ENCODE assay signal across 8 cellular contexts in genomic region chr20:31666258-31667042, GRCh38. TPM values are rescaled to one million over a fixed set of nuclear protein-coding genes. Genes with fewer than 3 reads are reported as not detected.
DNase-seq lines count a peak whose midpoint lies in the region; ATAC-seq and FAIRE-seq lines count a peak whose summit lies in the region.

No MANE protein-coding gene starts in this region.

- no peaks in the 10 kb centered on the region for H3K9me3 ChIP-seq in right cardiac atrium (ENCODE audit: control insufficient read depth, low read length)
- H3K9me3 ChIP-seq in small intestine (ENCODE audit: control insufficient read depth, low read depth) = no peaks in the 10 kb centered on the region
- H3K9me3 ChIP-seq in MG63 = no peaks in the 10 kb centered on the region

- no peaks in the 10 kb centered on the region for H3K27me3 ChIP-seq in H7 (ENCODE audit: control insufficient read depth, insufficient read depth, low read length)
- no peaks in the 10 kb centered on the region for H3K27me3 ChIP-seq in right cardiac atrium (ENCODE audit: control insufficient read depth, insufficient read depth)
- H3K27me3 ChIP-seq in small intestine (ENCODE audit: control insufficient read depth in 2 of 2, insufficient read depth in 2 of 2, low read length in 2 of 2) = no peaks in the 10 kb centered on the region
- H3K27me3 ChIP-seq in MG63 = no peaks in the 10 kb centered on the region

- H3K36me3 ChIP-seq in H7 (replicated peaks; ENCODE audit: control insufficient read depth, insufficient read depth, low read length) (peaks cover 4% of the 10 kb centered on the region), small intestine (ENCODE audit: control insufficient read depth in 2 of 2, insufficient read depth in 2 of 2, low read length in 2 of 2) (peaks cover 3 to 15% of the 10 kb centered on the region in 2 donors), MG63 (peaks cover 20% of the 10 kb centered on the region)

- H3K27ac ChIP-seq in right cardiac atrium (ENCODE audit: low read length) (peak overlapping the region; percentile 53), small intestine (ENCODE audit: low read depth in 1 of 2, low read length in 1 of 2) (peak overlapping the region; percentile 33 to 36)

- peak overlapping the region; percentile 87 for H3K27ac Mint-ChIP-seq in activated CD8-positive, alpha-beta T cell treated with anti-CD3 and anti-CD28 coated beads, Interleukin-2, amount 10 ng/mL, durations not matched to agents 7 days and 5 days

- ATAC-seq in activated CD8-positive, alpha-beta T cell treated with anti-CD3 and anti-CD28 coated beads, Interleukin-2, amount 10 ng/mL, durations not matched to agents 7 days and 5 days = peak; percentile 84
- ATAC-seq in right cardiac atrium = peak; percentile 12 to 15

- 53% methylated on average over 7 of the region's 7 CpGs for WGBS in right cardiac atrium
- 32 to 52% (median 44%) methylated on average over 7 of the region's 7 CpGs for WGBS in small intestine, 3 donors

- DNase-seq in H7 (peak; percentile 57), right cardiac atrium (peak in 2 of 3 donors; percentile 68 to 71), small intestine (peak; percentile 48), MG63 (no peak), dermis blood vessel endothelial cell (no peak), SHP77 treated with DMSO at 0.1 percent for 48 hours (lab: John Stamatoyannopoulos, UW) (no peak)
- DNase-seq in activated CD8-positive, alpha-beta T cell treated with anti-CD3 and anti-CD28 coated beads, Interleukin-2, amount 10 ng/mL, durations not matched to agents 7 days and 5 days = peak; percentile 80
- no peak for DNase-seq in stimulated activated naive CD4-positive, alpha-beta T cell treated with Interleukin-2 at 50 U/mL for 16 hours (lab: John Stamatoyannopoulos, UW)

- no peaks in the 10 kb centered on the region for H3K9me3 Mint-ChIP-seq in activated CD8-positive, alpha-beta T cell treated with anti-CD3 and anti-CD28 coated beads, Interleukin-2, amount 10 ng/mL, durations not matched to agents 7 days and 5 days (ENCODE audit: insufficient read depth)

- CTCF ChIA-PET in activated CD8-positive, alpha-beta T cell treated with anti-CD3 and anti-CD28 coated beads, Interleukin-2, amount 10 ng/mL, durations not matched to agents 7 days and 5 days (lab: Charles Lee) = interaction anchor here (0.8 to 7.9 kb wide), 4 partner anchors 9 to 57 kb away, joined by 4 to 677 read pairs (median 27); partner anchors contain the start of gene BCL2L1

- peak overlapping the region; percentile 61 for H3K4me3 Mint-ChIP-seq in activated CD8-positive, alpha-beta T cell treated with anti-CD3 and anti-CD28 coated beads, Interleukin-2, amount 10 ng/mL, durations not matched to agents 7 days and 5 days

- intact Hi-C loops in right cardiac atrium (cut with DNase I) = loop anchor here in 1 of 4 donors (5.0 kb wide), 1 partner anchor 56 kb away; the partner anchor contains the start of gene BCL2L1

- FAIRE-seq in small intestine (lab: Jason Lieb, UNC) = no peak

- peaks cover 91% of the 10 kb centered on the region for H3K4me1 Mint-ChIP-seq in activated CD8-positive, alpha-beta T cell treated with anti-CD3 and anti-CD28 coated beads, Interleukin-2, amount 10 ng/mL, durations not matched to agents 7 days and 5 days (ENCODE audit: low read depth)

- H3K4me1 ChIP-seq in right cardiac atrium (ENCODE audit: control insufficient read depth, insufficient read depth, low read length) (peaks cover 30% of the 10 kb centered on the region), small intestine (ENCODE audit: control insufficient read depth in 2 of 2, insufficient read depth in 1 of 2, low read depth in 1 of 2, low read length in 1 of 2) (peaks cover 7 to 16% of the 10 kb centered on the region in 2 donors)

- no peaks in the 10 kb centered on the region for H3K27me3 Mint-ChIP-seq in activated CD8-positive, alpha-beta T cell treated with anti-CD3 and anti-CD28 coated beads, Interleukin-2, amount 10 ng/mL, durations not matched to agents 7 days and 5 days (ENCODE audit: low read depth)

- H3K36me3 Mint-ChIP-seq in activated CD8-positive, alpha-beta T cell treated with anti-CD3 and anti-CD28 coated beads, Interleukin-2, amount 10 ng/mL, durations not matched to agents 7 days and 5 days (ENCODE audit: low read depth) = peaks cover 67% of the 10 kb centered on the region

- H3K4me3 ChIP-seq in H7 (ENCODE audit: insufficient read depth, low read depth, low read length) (no peak overlapping the region), right cardiac atrium (ENCODE audit: low read length) (no peak overlapping the region), small intestine (ENCODE audit: low read depth in 1 of 2, low read length in 2 of 2) (no peak overlapping the region), MG63 (no peak overlapping the region)

- POLR2A ChIA-PET in activated CD8-positive, alpha-beta T cell treated with anti-CD3 and anti-CD28 coated beads, Interleukin-2, amount 10 ng/mL, durations not matched to agents 7 days and 5 days (lab: Charles Lee) = interaction anchor here (0.8 to 3.1 kb wide), 5 partner anchors 10 to 57 kb away, joined by 5 to 39 read pairs (median 10); partner anchors contain the start of gene BCL2L1

RNA-seq across cellular contexts. Expression of gene COX4I2, which starts 28.7 kb away (rescaled TPM):
- 0.21 TPM in 1 of 2 replicates, not detected in the other for total RNA-seq in H7 (2014; rRNA removed; shearing (Covaris generic))
- not detected for total RNA-seq in activated CD8-positive, alpha-beta T cell treated with anti-CD3 and anti-CD28 coated beads, Interleukin-2, amount 10 ng/mL, durations not matched to agents 7 days and 5 days
- 10 to 100 TPM in 1 of 4 donors, 1 to 10 TPM in 3; 3.1 to 13.2 (median 9.0) TPM for total RNA-seq in right cardiac atrium
- 29.5 TPM for polyA plus RNA-seq in right cardiac atrium
- polyA plus RNA-seq in small intestine = 1 to 10 TPM in 1 of 3 donors, not detected in 2; 3.7 TPM
- total RNA-seq in MG63 (2014; rRNA removed; shearing (Covaris generic); ENCODE audit: low replicate concordance) = not detected in 2 replicates
- total RNA-seq in dermis blood vessel endothelial cell = not detected in 2 replicates

RNA-seq across cellular contexts. Expression of gene BCL2L1, which starts 56.2 kb away (rescaled TPM):
- total RNA-seq in H7 (2014; rRNA removed; shearing (Covaris generic)) = 38.5 and 53.6 TPM in 2 replicates
- 10 to 100 TPM; 71.4 to 73.0 TPM for total RNA-seq in activated CD8-positive, alpha-beta T cell treated with anti-CD3 and anti-CD28 coated beads, Interleukin-2, amount 10 ng/mL, durations not matched to agents 7 days and 5 days
- 10 to 100 TPM; 39.9 to 56.9 (median 46.1) TPM for total RNA-seq in right cardiac atrium
- polyA plus RNA-seq in right cardiac atrium = 46.0 TPM
- polyA plus RNA-seq in small intestine = 100 to 1,000 TPM in 1 of 3 donors, 10 to 100 TPM in 2; 79.7 to 160 (median 92.8) TPM
- total RNA-seq in MG63 (2014; rRNA removed; shearing (Covaris generic); ENCODE audit: low replicate concordance) = 63.0 and 64.2 TPM in 2 replicates
- total RNA-seq in dermis blood vessel endothelial cell = 46.1 and 62.9 TPM in 2 replicates

Comparison
In these comparisons a context has a peak if more than half of its experiments do, and no peak if none do; other contexts are left out.
1. DNase-seq: peak in H7 (single experiment), activated CD8-positive, alpha-beta T cell treated with anti-CD3 and anti-CD28 coated beads, Interleukin-2, amount 10 ng/mL, durations not matched to agents 7 days and 5 days (single experiment), right cardiac atrium (2 of 3) and small intestine (single experiment); none in stimulated activated naive CD4-positive, alpha-beta T cell treated with Interleukin-2 at 50 U/mL for 16 hours (single experiment), MG63 (single experiment), dermis blood vessel endothelial cell (single experiment) and SHP77 treated with DMSO at 0.1 percent for 48 hours (single experiment).